ENCODE assay signal across 25 cellular contexts in genomic region chr15:52563499-52564060, GRCh38. TPM values are rescaled to one million over a fixed set of nuclear protein-coding genes. Genes with fewer than 3 reads are reported as not detected.
DNase-seq lines count a peak whose midpoint lies in the region; ATAC-seq and TF ChIP-seq lines count a peak whose summit lies in the region.
"Had no signal": no experiment of that assay in that cellular context is flagged by ENCODE, and none has a peak within 500 bp of the region (broad histone marks: within the 10 kb centered on the region; RNA-seq: fewer than 3 reads in every experiment).

No MANE protein-coding gene starts in this region.

- H3K27ac ChIP-seq in HEK293 (ENCODE audit: extremely low read depth, low read depth, low read length), result no peak overlapping the region
- H3K27ac ChIP-seq: neutrophil, testis had no signal

- no peaks in the 10 kb centered on the region for H3K9me3 ChIP-seq in HEK293 (ENCODE audit: control insufficient read depth, insufficient read depth, low read depth, low read length)
- H3K9me3 ChIP-seq: HAP-1, neutrophil, testis had no signal

- H3K27ac Mint-ChIP-seq in brain, result peak overlapping the region in 1 of 5 experiments; percentile 48
- peak overlapping the region; percentile 45 for H3K27ac Mint-ChIP-seq in progenitor cell of endocrine pancreas
- H3K27ac Mint-ChIP-seq in immature natural killer cell, result peak overlapping the region in 1 of 6 donors; percentile 4
- H3K27ac Mint-ChIP-seq: activated naive CD4-positive, alpha-beta T cell treated with anti-CD3 and anti-CD28 coated beads, Interleukin-2, amount 50 U/mL, for 24 hours; stimulated activated naive B cell treated with anti-CD40 and anti-IgM and Interleukin-4, amounts not matched to agents 10 μg/mL and 1 μg/mL and 100 μg/mL, for 72 hours had no signal

- peaks cover 0 to 11% of the 10 kb centered on the region in 2 experiments; a peak in 1 of 3 replicates for H3K36me3 ChIP-seq in HEK293 (ENCODE audit: control insufficient read depth in 2 of 2, insufficient read depth in 1 of 2, low read length in 2 of 2)

- TF ChIP-seq CTCF in HEK293 (tag by site-specific recombination; IDR thresholded peaks at IDR 0.05), result no peak
- no peak for TF ChIP-seq CTCF in brain (conservative IDR thresholded peaks at IDR 0.05)
- TF ChIP-seq CTCF in progenitor cell of endocrine pancreas (IDR thresholded peaks at IDR 0.05; ENCODE audit: unreplicated experiment), result no peak

- H3K4me1 ChIP-seq in HEK293 (ENCODE audit: control insufficient read depth, insufficient read depth, low read length), result peaks cover 18% of the 10 kb centered on the region

- DNase-seq in NCI-H69 (lab: John Stamatoyannopoulos, UW), result peak; percentile 34
- DNase-seq in progenitor cell of endocrine pancreas (ENCODE audit: low spot score, unreplicated experiment), result no peak
- no peak for DNase-seq in NCI-H1930 (lab: John Stamatoyannopoulos, UW)
- DNase-seq in glomerular visceral epithelial cell (ENCODE audit: extremely low spot score), result no peak
- no peak for DNase-seq in immature natural killer cell
- DNase-seq: activated CD4-positive, alpha-beta T cell treated with anti-CD3 and anti-CD28 coated beads for 4 hours; aorta; caudate nucleus; CD8-positive, alpha-beta memory T cell; erythroblast; hypothalamus; islet precursor cell; NCI-H510A treated with DMSO at 0.1 percent for 48 hours; SHP77 treated with DMSO at 0.1 percent for 48 hours; stimulated activated CD4-positive, alpha-beta T cell treated with anti-CD3 and anti-CD28 coated beads, Interleukin-2, amount 100 ng/mL, for 48 hours; stimulated activated naive B cell treated with anti-CD40 and anti-IgM and Interleukin-4, amounts not matched to agents 10 μg/mL and 1 μg/mL and 100 μg/mL, for 72 hours; testis had no signal

- no peaks in the 10 kb centered on the region for H3K9me3 Mint-ChIP-seq in brain
- no peaks in the 10 kb centered on the region for H3K9me3 Mint-ChIP-seq in progenitor cell of endocrine pancreas (ENCODE audit: low read depth)
- H3K9me3 Mint-ChIP-seq in immature natural killer cell, result no peaks in the 10 kb centered on the region
- H3K9me3 Mint-ChIP-seq: activated naive CD4-positive, alpha-beta T cell treated with anti-CD3 and anti-CD28 coated beads, Interleukin-2, amount 50 U/mL, for 24 hours; CD8-positive, alpha-beta memory T cell; stimulated activated naive B cell treated with anti-CD40 and anti-IgM and Interleukin-4, amounts not matched to agents 10 μg/mL and 1 μg/mL and 100 μg/mL, for 72 hours had no signal

- POLR2A ChIA-PET in HEK293 (lab: Yijun Ruan, JAX), result no interaction called here

- peak overlapping the region in 3 of 5 experiments; percentile 9 to 70 (median 44) for H3K4me3 Mint-ChIP-seq in brain
- H3K4me3 Mint-ChIP-seq in progenitor cell of endocrine pancreas (ENCODE audit: low read depth), result no peak overlapping the region
- H3K4me3 Mint-ChIP-seq in immature natural killer cell, result no peak overlapping the region
- H3K4me3 Mint-ChIP-seq: activated naive CD4-positive, alpha-beta T cell treated with anti-CD3 and anti-CD28 coated beads, Interleukin-2, amount 50 U/mL, for 24 hours; stimulated activated naive B cell treated with anti-CD40 and anti-IgM and Interleukin-4, amounts not matched to agents 10 μg/mL and 1 μg/mL and 100 μg/mL, for 72 hours had no signal

- H3K27me3 Mint-ChIP-seq in brain, result peaks cover 11% of the 10 kb centered on the region
- no peaks in the 10 kb centered on the region for H3K27me3 Mint-ChIP-seq in progenitor cell of endocrine pancreas
- H3K27me3 Mint-ChIP-seq in immature natural killer cell (ENCODE audit: low read depth in 3 of 3), result peaks cover 4 to 10% (median 6%) of the 10 kb centered on the region in 3 donors
- H3K27me3 Mint-ChIP-seq: activated naive CD4-positive, alpha-beta T cell treated with anti-CD3 and anti-CD28 coated beads, Interleukin-2, amount 50 U/mL, for 24 hours; CD8-positive, alpha-beta memory T cell; stimulated activated naive B cell treated with anti-CD40 and anti-IgM and Interleukin-4, amounts not matched to agents 10 μg/mL and 1 μg/mL and 100 μg/mL, for 72 hours had no signal

- CTCF ChIA-PET in HEK293 (lab: Yijun Ruan, JAX), result interaction anchor here (0.6 to 1.2 kb wide), 2 partner anchors 230 to 380 kb away, joined by 3 read pairs; no protein-coding TSS in a partner anchor

- peaks cover 90% of the 10 kb centered on the region for H3K4me1 Mint-ChIP-seq in brain
- H3K4me1 Mint-ChIP-seq in progenitor cell of endocrine pancreas (ENCODE audit: low read depth), result peaks cover 42% of the 10 kb centered on the region
- H3K4me1 Mint-ChIP-seq in immature natural killer cell, result peaks cover 58 to 90% of the 10 kb centered on the region in 2 donors

- no peak for ATAC-seq in HG03139 (IDR thresholded peaks at IDR 0.05; ENCODE audit: unreplicated experiment)
- ATAC-seq: stimulated activated naive B cell treated with anti-CD40 and anti-IgM and Interleukin-4, amounts not matched to agents 10 μg/mL and 1 μg/mL and 100 μg/mL, for 72 hours had no signal

- no peak overlapping the region for H3K4me3 ChIP-seq in HEK293 (ENCODE audit: low read depth, low read length)
- H3K4me3 ChIP-seq: HAP-1, lung, smooth muscle cell, testis had no signal

- H3K36me3 Mint-ChIP-seq in brain (peaks cover 57% of the 10 kb centered on the region), progenitor cell of endocrine pancreas (ENCODE audit: insufficient read depth) (peaks cover 10% of the 10 kb centered on the region), immature natural killer cell (no peaks in the 10 kb centered on the region)

TF ChIP-seq in HEK293, 187 proteins besides CTCF, POLR2A, EP300 and RAD21 (continues in another document):
- TF ChIP-seq ZNF398 (tag by site-specific recombination; IDR thresholded peaks at IDR 0.05) (no peak), ZFP3 (tag by site-specific recombination; IDR thresholded peaks at IDR 0.05; ENCODE audit: low read depth) (no peak), GFI1B (tag by site-specific recombination; IDR thresholded peaks at IDR 0.05) (0 out of 2 replicates have a peak, but pooled peaks have one; percentile 30), FEZF1 (tag by site-specific recombination; IDR thresholded peaks at IDR 0.05) (0 out of 2 replicates have a peak, but pooled peaks have one; percentile 6), YY2 (tag by site-specific recombination; IDR thresholded peaks at IDR 0.05) (no peak), ZBTB26 (tag by site-specific recombination; optimal IDR thresholded peaks at IDR 0.05) (no peak), ZNF366 (tag by site-specific recombination; conservative IDR thresholded peaks at IDR 0.05) (no peak), ZNF266 (tag by site-specific recombination; IDR thresholded peaks at IDR 0.05; ENCODE audit: low read depth) (no peak), KLF16 (tag by site-specific recombination; IDR thresholded peaks at IDR 0.05) (no peak)

RNA-seq across cellular contexts. Expression of gene ARPP19, which starts 5.2 kb away (rescaled TPM):
- polyA plus RNA-seq in brain (ENCODE audit: insufficient read depth, low read depth, low replicate concordance) (133 TPM), immature natural killer cell (10 to 100 TPM; 62.9 to 88.5 (median 71.2) TPM)
- 186 and 193 TPM in 2 replicates for total RNA-seq in progenitor cell of endocrine pancreas

RNA-seq across cellular contexts. Expression of gene MYO5A, which starts 34.9 kb away (rescaled TPM):
- polyA plus RNA-seq in brain (ENCODE audit: insufficient read depth, low read depth, low replicate concordance) (6.3 TPM), immature natural killer cell (10 to 100 TPM in 1 of 3 donors, 1 to 10 TPM in 2; 2.0 to 10.9 (median 5.9) TPM)
- total RNA-seq in progenitor cell of endocrine pancreas, result 24.9 and 31.0 TPM in 2 replicates

Comparison
In these comparisons a context has a peak if more than half of its experiments do, and no peak if none do; other contexts are left out.
1. H3K4me3 Mint-ChIP-seq: peak in brain (3 of 5); none in progenitor cell of endocrine pancreas (single experiment) and immature natural killer cell (0 of 5).